In the genomic region with DNA sequence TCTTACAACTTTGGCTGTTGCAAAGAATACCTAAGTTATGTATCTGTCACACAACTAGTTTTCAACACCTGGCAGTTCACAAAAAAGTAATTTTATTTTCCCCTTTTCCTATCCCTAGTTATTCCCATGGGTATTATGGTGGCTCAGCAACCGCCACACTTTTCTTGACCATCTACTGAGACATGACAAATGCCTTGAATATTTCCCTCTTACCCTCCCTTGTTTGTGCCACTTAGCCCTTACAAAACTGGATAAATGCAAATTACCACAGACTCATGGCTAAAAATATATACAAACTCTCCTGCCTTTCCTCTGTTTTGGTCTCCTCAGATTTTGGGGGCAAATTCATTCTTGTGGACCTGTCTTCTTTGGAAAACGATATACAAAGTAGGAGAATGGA, we compare ENCODE assay signal across 22 cellular contexts.
"Had no signal": no experiment of that assay in that cellular context is flagged by ENCODE, and none has a peak within 500 bp of the region (broad histone marks: within the 10 kb centered on the region; RNA-seq: fewer than 3 reads in every experiment).

No MANE protein-coding gene starts in this region.

- H3K4me2 ChIP-seq: SK-N-SH had no signal

- H3K9ac ChIP-seq: SK-N-SH had no signal

- H3K27ac ChIP-seq: ascending aorta, cardiac muscle cell, SJSA1 had no signal

- H3K36me3 ChIP-seq: ascending aorta, cardiac muscle cell, SJSA1 had no signal

- H3K27me3 ChIP-seq: ascending aorta, cardiac muscle cell, SJSA1 had no signal

- H3K9me3 ChIP-seq: ascending aorta, SJSA1, SK-N-SH had no signal

- DNase-seq: activated CD4-positive, alpha-beta T cell treated with anti-CD3 and anti-CD28 coated beads, Interleukin-2, amount 10 ng/mL, durations not matched to agents 24 days and 14 days; activated CD4-positive, alpha-beta T cell treated with anti-CD3 and anti-CD28 coated beads, Interleukin-2, amount 50 U/mL, for 4 hours; activated CD8-positive, alpha-beta T cell treated with anti-CD3 and anti-CD28 coated beads for 36 hours; activated effector memory CD4-positive, alpha-beta T cell treated with anti-CD3 and anti-CD28 coated beads, Interleukin-2, amount 50 U/mL, for 16 hours; activated naive CD4-positive, alpha-beta T cell treated with Interleukin-2 at 50 U/mL for 16 hours; activated naive CD8-positive, alpha-beta T cell treated with anti-CD3 and anti-CD28 coated beads, Interleukin-2, amount 10 ng/mL, durations not matched to agents 7 days and 5 days; activated T-cell treated with anti-CD3 and anti-CD28 coated beads, Interleukin-2, amount 50 U/mL, for 1 hour; activated T-cell treated with anti-CD3 and anti-CD28 coated beads, Interleukin-2, amount 50 U/mL, for 72 hours; amygdala; NCI-H1105; NCI-H1417 treated with DMSO at 0.1 percent for 48 hours; NCI-H187 treated with DMSO at 0.1 percent for 48 hours; NCI-H2081; NCI-H2171 treated with DMSO at 0.1 percent for 48 hours; NCI-H2227 treated with DMSO at 0.1 percent for 48 hours; NCI-H446; NCI-H524 treated with DMSO at 0.1 percent for 48 hours; SHP77; SK-N-SH had no signal

- H3K4me3 ChIP-seq: ascending aorta, cardiac muscle cell, SJSA1 had no signal

- H3K4me1 ChIP-seq: ascending aorta, SJSA1 had no signal
